Comparison of ENCODE assay signal across 10 cellular contexts in genomic region chr3:53166781-53167291, GRCh38. TPM values are rescaled to one million over a fixed set of nuclear protein-coding genes. Genes with fewer than 3 reads are reported as not detected.
DNase-seq lines count a peak whose midpoint lies in the region; ATAC-seq and TF ChIP-seq lines count a peak whose summit lies in the region.
"Had no signal": no experiment of that assay in that cellular context is flagged by ENCODE, and none has a peak within 500 bp of the region (broad histone marks: within the 10 kb centered on the region; RNA-seq: fewer than 3 reads in every experiment).

No MANE protein-coding gene starts in this region.

- TF ChIP-seq POLR2A in thyroid gland (IDR thresholded peaks at IDR 0.05) = no peak

- BruUV-seq in A673 (replicated peaks; lab: Mats Ljungman, UMichigan) = no TSS peak

- CTCF ChIA-PET in activated CD4-positive, alpha-beta memory T cell treated with anti-CD3 and anti-CD28 coated beads for 36 hours (lab: Charles Lee) = interaction anchor here (0.6 to 1.4 kb wide), 3 partner anchors 29 to 53 kb away, joined by 3 to 4 read pairs (median 3); no protein-coding TSS in a partner anchor
- CTCF ChIA-PET in A673 (lab: Charles Lee) = no interaction called here

- H3K36me3 Mint-ChIP-seq in activated CD4-positive, alpha-beta memory T cell treated with anti-CD3 and anti-CD28 coated beads for 36 hours = no peaks in the 10 kb centered on the region
- peaks cover 2% of the 10 kb centered on the region for H3K36me3 Mint-ChIP-seq in T-helper 17 cell (ENCODE audit: low read depth)

- WGBS in thyroid gland, 2 donors = 28 to 60% methylated on average over 1 to 8 of the region's 9 CpGs

- H3K36me3 ChIP-seq in thyroid gland (no peaks in the 10 kb centered on the region), A673 (ENCODE audit: insufficient read depth, low read length, poor library complexity, severe bottlenecking) (no peaks in the 10 kb centered on the region)
- H3K36me3 ChIP-seq: cardiac muscle cell had no signal

- H3K27me3 Mint-ChIP-seq in activated CD4-positive, alpha-beta memory T cell treated with anti-CD3 and anti-CD28 coated beads for 36 hours = no peaks in the 10 kb centered on the region
- H3K27me3 Mint-ChIP-seq in T-helper 17 cell = no peaks in the 10 kb centered on the region

- peaks cover 61 to 81% of the 10 kb centered on the region in 2 donors for H3K4me1 ChIP-seq in thyroid gland
- H3K4me1 ChIP-seq in A673 (ENCODE audit: insufficient read depth, low read length, poor library complexity, severe bottlenecking) = no peaks in the 10 kb centered on the region

- ATAC-seq in HG03108 (IDR thresholded peaks at IDR 0.05; ENCODE audit: unreplicated experiment) = peak; percentile 31
- no peak for ATAC-seq in GM21515 (IDR thresholded peaks at IDR 0.05; ENCODE audit: unreplicated experiment)
- ATAC-seq in T-helper 17 cell = no peak

- H3K27ac ChIP-seq in VCaP (peak overlapping the region; percentile 99; the same call in 1 of the 2 replicates), thyroid gland (peak overlapping the region; percentile 74 to 98 (median 88)), A673 (ENCODE audit: low read depth, low read length, poor library complexity, severe bottlenecking) (no peak overlapping the region)
- H3K27ac ChIP-seq: cardiac muscle cell had no signal

- no peaks in the 10 kb centered on the region for H3K27me3 ChIP-seq in thyroid gland
- no peaks in the 10 kb centered on the region for H3K27me3 ChIP-seq in A673 (replicated peaks; ENCODE audit: insufficient read depth, low read depth, low read length, poor library complexity)

- H3K9me3 Mint-ChIP-seq in activated CD4-positive, alpha-beta memory T cell treated with anti-CD3 and anti-CD28 coated beads for 36 hours = no peaks in the 10 kb centered on the region

- POLR2A ChIA-PET in activated CD4-positive, alpha-beta memory T cell treated with anti-CD3 and anti-CD28 coated beads for 36 hours (lab: Charles Lee) = interaction anchor here (0.6 kb wide), 1 partner anchor 25 kb away, joined by 3 read pairs; no protein-coding TSS in a partner anchor
- POLR2A ChIA-PET in A673 (lab: Charles Lee; ENCODE audit: low non-redundant PET) = interaction anchor here (0.7 kb wide), 1 partner anchor 28 kb away, joined by 3 read pairs; no protein-coding TSS in a partner anchor

- intact Hi-C loops in thyroid gland (cut with DNase I) (loop anchor here (5.0 kb wide), 1 partner anchor 40 kb away; no protein-coding TSS in a partner anchor), A673 (cut with micrococcal nuclease; ENCODE audit: unreplicated experiment) (no loop called here)
- intact Hi-C loops in activated CD4-positive, alpha-beta memory T cell treated with anti-CD3 and anti-CD28 coated beads for 36 hours (cut with micrococcal nuclease) = no loop called here

- DNase-seq in hepatic stellate cell (ENCODE audit: low spot score) (peak; percentile 96), thyroid gland (peak; percentile 72 to 80), A673 (ENCODE audit: low spot score) (no peak), T-helper 17 cell (no peak)
- DNase-seq in activated CD4-positive, alpha-beta memory T cell treated with anti-CD3 and anti-CD28 coated beads for 36 hours = no peak
- DNase-seq: stimulated activated CD4-positive, alpha-beta T cell treated with anti-CD3 and anti-CD28 coated beads, Interleukin-2, amount 100 ng/mL, for 48 hours had no signal

- H3K27ac Mint-ChIP-seq in activated CD4-positive, alpha-beta memory T cell treated with anti-CD3 and anti-CD28 coated beads for 36 hours = no peak overlapping the region
- no peak overlapping the region for H3K27ac Mint-ChIP-seq in T-helper 17 cell

- no peak overlapping the region for H3K4me3 ChIP-seq in thyroid gland (replicated peaks in 1 of 3)
- no peak overlapping the region for H3K4me3 ChIP-seq in A673 (ENCODE audit: low read depth, low read length, poor library complexity, severe bottlenecking)
- H3K4me3 ChIP-seq: cardiac muscle cell had no signal

- TF ChIP-seq CTCF in VCaP (conservative IDR thresholded peaks at IDR 0.05) (no peak), thyroid gland (IDR thresholded peaks at IDR 0.05) (no peak), A673 (conservative IDR thresholded peaks at IDR 0.05; ENCODE audit: low read depth, low read length) (no peak)

- H3K9me3 ChIP-seq in thyroid gland = no peaks in the 10 kb centered on the region
- no peaks in the 10 kb centered on the region for H3K9me3 ChIP-seq in A673 (ENCODE audit: low read depth, low read length, poor library complexity, severe bottlenecking)
- H3K9me3 ChIP-seq in T-helper 17 cell (ENCODE audit: control insufficient read depth, low read length, poor library complexity, severe bottlenecking) = no peaks in the 10 kb centered on the region

- no peak overlapping the region for H3K4me3 Mint-ChIP-seq in activated CD4-positive, alpha-beta memory T cell treated with anti-CD3 and anti-CD28 coated beads for 36 hours
- no peak overlapping the region for H3K4me3 Mint-ChIP-seq in T-helper 17 cell

- peaks cover 46% of the 10 kb centered on the region for H3K4me1 Mint-ChIP-seq in activated CD4-positive, alpha-beta memory T cell treated with anti-CD3 and anti-CD28 coated beads for 36 hours (ENCODE audit: low read depth)
- H3K4me1 Mint-ChIP-seq in T-helper 17 cell = peaks cover 55% of the 10 kb centered on the region

RNA-seq across cellular contexts. Expression of gene PRKCD, which starts 5.8 kb away (rescaled TPM):
- total RNA-seq in thyroid gland = 100 to 1,000 TPM in 1 of 4 donors, 10 to 100 TPM in 3; 32.0 to 154 (median 71.4) TPM
- 10 to 100 TPM; 23.8 to 25.9 TPM for total RNA-seq in activated CD4-positive, alpha-beta memory T cell treated with anti-CD3 and anti-CD28 coated beads for 36 hours
- total RNA-seq in A673 (2021) = 1.4 and 3.0 TPM in 2 replicates
- 10 to 100 TPM; 27.3 to 35.0 TPM for total RNA-seq in T-helper 17 cell

RNA-seq across cellular contexts. Expression of gene RFT1, which starts 36.6 kb away (rescaled TPM):
- 10 to 100 TPM; 14.4 to 17.7 (median 16.2) TPM for total RNA-seq in thyroid gland
- 10 to 100 TPM; 35.0 to 38.2 TPM for total RNA-seq in activated CD4-positive, alpha-beta memory T cell treated with anti-CD3 and anti-CD28 coated beads for 36 hours
- 15.8 and 16.7 TPM in 2 replicates for total RNA-seq in A673 (2021)
- total RNA-seq in T-helper 17 cell = 10 to 100 TPM; 11.9 to 12.2 TPM

Comparison
In these comparisons a context has a peak if more than half of its experiments do, and no peak if none do; other contexts are left out.
1. DNase-seq: peak in hepatic stellate cell (single experiment) and thyroid gland (2 of 2); none in activated CD4-positive, alpha-beta memory T cell treated with anti-CD3 and anti-CD28 coated beads for 36 hours (single experiment), A673 (single experiment) and T-helper 17 cell (0 of 3).